In genomic region chr10:98855403-98856189, GRCh38 we compare ENCODE assay signal across 13 cellular contexts.
"Had no signal": no experiment of that assay in that cellular context is flagged by ENCODE, and none has a peak within 500 bp of the region (broad histone marks: within the 10 kb centered on the region; RNA-seq: fewer than 3 reads in every experiment).

No MANE protein-coding gene starts in this region.

- H3K9me3 Mint-ChIP-seq: activated T-cell treated with anti-CD3 and anti-CD28 coated beads, Interleukin-2, amount 50 U/mL, for 4 hours; nephron; stimulated activated effector memory CD8-positive, alpha-beta T cell treated with anti-CD3 and anti-CD28 coated beads, Interleukin-12 subunit alpha, Interleukin-12 subunit beta, amount 100 ng/mL, for 72 hours had no signal

- H3K27me3 ChIP-seq: breast epithelium, right lobe of liver, tibial nerve had no signal

- H3K4me3 Mint-ChIP-seq: activated naive CD8-positive, alpha-beta T cell; activated T-cell treated with anti-CD3 and anti-CD28 coated beads, Interleukin-2, amount 50 U/mL, for 4 hours; nephron; stimulated activated effector memory CD8-positive, alpha-beta T cell treated with anti-CD3 and anti-CD28 coated beads, Interleukin-12 subunit alpha, Interleukin-12 subunit beta, amount 100 ng/mL, for 72 hours had no signal

- H3K4me1 Mint-ChIP-seq: nephron; stimulated activated effector memory CD8-positive, alpha-beta T cell treated with anti-CD3 and anti-CD28 coated beads, Interleukin-12 subunit alpha, Interleukin-12 subunit beta, amount 100 ng/mL, for 72 hours had no signal

- H3K36me3 ChIP-seq: breast epithelium, right lobe of liver, tibial nerve had no signal

- H3K9me3 ChIP-seq: breast epithelium, psoas muscle, right lobe of liver, tibial nerve had no signal

- H3K4me3 ChIP-seq: breast epithelium, psoas muscle, right lobe of liver, tibial nerve had no signal

- ATAC-seq: activated CD4-positive, CD25-positive, alpha-beta regulatory T cell treated with anti-CD3 and anti-CD28 coated beads, Interleukin-2, amount 50 U/mL, for 24 hours; activated T-cell treated with anti-CD3 and anti-CD28 coated beads, Interleukin-2, amount 50 U/mL, for 4 hours; esophagus mucosa; psoas muscle; right lobe of liver; stimulated activated effector memory CD8-positive, alpha-beta T cell treated with anti-CD3 and anti-CD28 coated beads, Interleukin-12 subunit alpha, Interleukin-12 subunit beta, amount 100 ng/mL, for 72 hours had no signal

- H3K27ac Mint-ChIP-seq: activated naive CD8-positive, alpha-beta T cell; nephron; stimulated activated effector memory CD8-positive, alpha-beta T cell treated with anti-CD3 and anti-CD28 coated beads, Interleukin-12 subunit alpha, Interleukin-12 subunit beta, amount 100 ng/mL, for 72 hours had no signal

- H3K36me3 Mint-ChIP-seq: activated naive CD8-positive, alpha-beta T cell; stimulated activated effector memory CD8-positive, alpha-beta T cell treated with anti-CD3 and anti-CD28 coated beads, Interleukin-12 subunit alpha, Interleukin-12 subunit beta, amount 100 ng/mL, for 72 hours had no signal

- H3K27ac ChIP-seq: breast epithelium, psoas muscle, right lobe of liver, tibial nerve had no signal

- H3K4me1 ChIP-seq: breast epithelium, psoas muscle, right lobe of liver, tibial nerve had no signal

- DNase-seq: activated CD4-positive, alpha-beta T cell treated with anti-CD3 and anti-CD28 coated beads, Interleukin-2, amount 50 U/mL, for 48 hours; activated effector memory CD4-positive, alpha-beta T cell treated with anti-CD3 and anti-CD28 coated beads, Interleukin-2, amount 50 U/mL, for 16 hours; activated T-cell treated with anti-CD3 and anti-CD28 coated beads, Interleukin-2, amount 50 U/mL, for 4 hours; anterior cingulate cortex; psoas muscle; right lobe of liver had no signal
